ENCODE assay signal across 8 cellular contexts in genomic region chr6:63571382-63571882, GRCh38.
A peak's percentile ranks its signal among the peaks of the same experiment; 100 is the strongest.
DNase-seq lines count a peak whose midpoint lies in the region; ATAC-seq, FAIRE-seq and TF ChIP-seq lines count a peak whose summit lies in the region.

No MANE protein-coding gene starts in this region.

- no peak for FAIRE-seq in H54 (lab: Jason Lieb, UNC)

- H3K36me3 ChIP-seq in GM06990 (ENCODE audit: control insufficient read depth, insufficient read depth, low read length) (peaks cover 1% of the 10 kb centered on the region), duodenal mucosa (ENCODE audit: control insufficient read depth in 1 of 2, insufficient read depth in 2 of 2, low read length in 2 of 2) (peaks cover under 1 to 3% of the 10 kb centered on the region in 2 donors), neuron (ENCODE audit: insufficient read depth, low read length) (peaks cover 2% of the 10 kb centered on the region)

- H3K27ac ChIP-seq in duodenal mucosa (ENCODE audit: low read depth, low read length), result peak overlapping the region; percentile 99

- H3K4me3 ChIP-seq in GM06990 (replicated peaks; ENCODE audit: low read depth, low read length), result peak overlapping the region; percentile 97
- H3K4me3 ChIP-seq in duodenal mucosa (ENCODE audit: low read depth in 1 of 2, low read length in 2 of 2), result peak overlapping the region; percentile 73 to 89
- peak overlapping the region; percentile 65 for H3K4me3 ChIP-seq in neuron (ENCODE audit: low read length)

- ATAC-seq in HG02884 (IDR thresholded peaks at IDR 0.05; ENCODE audit: unreplicated experiment), result no peak

- H3K27me3 ChIP-seq in GM06990 (replicated peaks; ENCODE audit: control insufficient read depth, insufficient read depth, low read length) (no peaks in the 10 kb centered on the region), duodenal mucosa (ENCODE audit: control insufficient read depth in 1 of 2, insufficient read depth in 2 of 2, low read length in 2 of 2) (no peaks in the 10 kb centered on the region), neuron (ENCODE audit: insufficient read depth, low read length) (no peaks in the 10 kb centered on the region)

- TF ChIP-seq CTCF in GM06990 (IDR thresholded peaks at IDR 0.05; ENCODE audit: insufficient read depth, low read length, poor library complexity, severe bottlenecking), result no peak

- no peaks in the 10 kb centered on the region for H3K9me3 ChIP-seq in duodenal mucosa (ENCODE audit: control insufficient read depth in 1 of 2, low read length in 2 of 2)
- peaks cover 4% of the 10 kb centered on the region for H3K9me3 ChIP-seq in neuron (ENCODE audit: low read length)

- peak overlapping the region; percentile 46 for H2AFZ ChIP-seq in neuron (ENCODE audit: low read depth, low read length)

- no peak for DNase-seq in GM06990 (ENCODE audit: extremely low read depth, insufficient read length)
- peak; percentile 43 for DNase-seq in NOMO-1 treated with dmso at 0.1 percent for 144 hours (lab: John Stamatoyannopoulos, UW; ENCODE audit: unreplicated experiment)
- no peak for DNase-seq in germinal center (ENCODE audit: low spot score)
- no peak for DNase-seq in H54 (ENCODE audit: insufficient read length, low spot score)
- no peak for DNase-seq in RKO (ENCODE audit: low spot score)

- H3K4me1 ChIP-seq in duodenal mucosa (ENCODE audit: control insufficient read depth in 1 of 2, insufficient read depth in 2 of 2, low read length in 2 of 2) (peaks cover 14 to 25% of the 10 kb centered on the region in 2 donors), neuron (ENCODE audit: insufficient read depth, low read length) (peaks cover 30% of the 10 kb centered on the region)

- H3K9ac ChIP-seq in duodenal mucosa (ENCODE audit: low read depth in 1 of 2, low read length in 2 of 2), result peak overlapping the region; percentile 71 to 86

- no peak for TF ChIP-seq POLR2A in H54 (IDR thresholded peaks at IDR 0.05; ENCODE audit: low read depth, low read length)
